ENCODE assay signal across 7 cellular contexts in genomic region chr11:115950660-115951059, GRCh38.
"Had no signal": no experiment of that assay in that cellular context is flagged by ENCODE, and none has a peak within 500 bp of the region (broad histone marks: within the 10 kb centered on the region; RNA-seq: fewer than 3 reads in every experiment).

No MANE protein-coding gene starts in this region.

- FAIRE-seq: G401.6, GM12891, GM12892, GM18507, GM19239 had no signal

- DNase-seq: GDM1, GF-D8 had no signal
